In genomic region chr4:85778809-85779124, GRCh38 we compare ENCODE assay signal across 8 cellular contexts.
DNase-seq lines count a peak whose midpoint lies in the region; ATAC-seq and TF ChIP-seq lines count a peak whose summit lies in the region.

No MANE protein-coding gene starts in this region.

- peak overlapping the region; percentile 96 for H3K27ac ChIP-seq in brain microvascular endothelial cell

- intact Hi-C loops in posterior cingulate gyrus (cut with DNase I) = no loop called here

- no peaks in the 10 kb centered on the region for H3K27me3 ChIP-seq in brain microvascular endothelial cell (replicated peaks)

- ATAC-seq in GM18868 (IDR thresholded peaks at IDR 0.05; ENCODE audit: unreplicated experiment) = peak; percentile 70
- ATAC-seq in HG03025 (IDR thresholded peaks at IDR 0.05; ENCODE audit: low FRiP score, unreplicated experiment) = peak; percentile 87
- ATAC-seq in omental fat pad (ENCODE audit: low FRiP score) = peak; percentile 46
- no peak for ATAC-seq in activated naive CD4-positive, alpha-beta T cell treated with anti-CD3 and anti-CD28 coated beads, Interleukin-2, amount 50 U/mL, for 72 hours

- peaks cover 13 to 14% of the 10 kb centered on the region in 2 donors for H3K9me3 Mint-ChIP-seq in activated naive CD4-positive, alpha-beta T cell treated with anti-CD3 and anti-CD28 coated beads, Interleukin-2, amount 50 U/mL, for 72 hours

- TF ChIP-seq CTCF in brain microvascular endothelial cell (IDR thresholded peaks at IDR 0.05; ENCODE audit: low read depth, low read length, missing control alignments) (no peak), omental fat pad (IDR thresholded peaks at IDR 0.05) (no peak)

- H3K36me3 ChIP-seq in brain microvascular endothelial cell (replicated peaks) = no peaks in the 10 kb centered on the region

- H3K36me3 Mint-ChIP-seq in activated naive CD4-positive, alpha-beta T cell treated with anti-CD3 and anti-CD28 coated beads, Interleukin-2, amount 50 U/mL, for 72 hours = no peaks in the 10 kb centered on the region

- H3K27ac Mint-ChIP-seq in activated naive CD4-positive, alpha-beta T cell treated with anti-CD3 and anti-CD28 coated beads, Interleukin-2, amount 50 U/mL, for 72 hours = no peak overlapping the region

- DNase-seq in brain microvascular endothelial cell = peak; percentile 40
- no peak for DNase-seq in omental fat pad (ENCODE audit: low spot score)
- no peak for DNase-seq in posterior cingulate gyrus
- no peak for DNase-seq in NCI-H1694 (lab: John Stamatoyannopoulos, UW)
- DNase-seq in activated naive CD4-positive, alpha-beta T cell treated with anti-CD3 and anti-CD28 coated beads, Interleukin-2, amount 50 U/mL, for 72 hours (ENCODE audit: low spot score in 2 of 2) = no peak
- no peak for DNase-seq in stimulated activated CD4-positive, alpha-beta T cell treated with anti-CD3 and anti-CD28 coated beads, Interleukin-2, amount 100 ng/mL, for 48 hours

- H3K4me3 ChIP-seq in brain microvascular endothelial cell (ENCODE audit: low read depth, low read length) = peak overlapping the region; percentile 60

- in situ Hi-C loops in brain microvascular endothelial cell (cut with HindIII; ENCODE audit: low pct_ligation_motif_present, low sequenced_read_pairs) = no loop called here

Comparison
In these comparisons a context has a peak if more than half of its experiments do, and no peak if none do; other contexts are left out.
1. ATAC-seq: peak in GM18868 (single experiment), HG03025 (single experiment) and omental fat pad (single experiment); none in activated naive CD4-positive, alpha-beta T cell treated with anti-CD3 and anti-CD28 coated beads, Interleukin-2, amount 50 U/mL, for 72 hours (0 of 2).